ENCODE assay signal across 21 cellular contexts in genomic region chr2:50133766-50134165, GRCh38.
"Had no signal": no experiment of that assay in that cellular context is flagged by ENCODE, and none has a peak within 500 bp of the region (broad histone marks: within the 10 kb centered on the region; RNA-seq: fewer than 3 reads in every experiment).

No MANE protein-coding gene starts in this region.

- H3K27me3 ChIP-seq: body of pancreas, foreskin keratinocyte, stomach, transverse colon had no signal

- H3K36me3 ChIP-seq: lower lobe of right lung, stomach, transverse colon, WERI-Rb-1 had no signal

- H3K4me3 Mint-ChIP-seq: activated CD4-positive, alpha-beta T cell treated with anti-CD3 and anti-CD28 coated beads, Interleukin-2, amount 10 ng/mL, durations not matched to agents 7 days and 5 days; activated CD8-positive, alpha-beta memory T cell treated with anti-CD3 and anti-CD28 coated beads, Interleukin-2, amount 10 ng/mL, durations not matched to agents 7 days and 5 days; activated CD8-positive, alpha-beta T cell treated with anti-CD3 and anti-CD28 coated beads for 36 hours; activated naive CD4-positive, alpha-beta T cell treated with anti-CD3 and anti-CD28 coated beads, Interleukin-2, amount 10 ng/mL, durations not matched to agents 7 days and 5 days; naive B cell; neural crest cell; stimulated activated memory B cell treated with anti-CD40 and anti-IgM and Interleukin-4, amounts not matched to agents 10 μg/mL and 1 μg/mL and 100 μg/mL, for 72 hours had no signal

- DNase-seq: activated CD4-positive, alpha-beta T cell treated with anti-CD3 and anti-CD28 coated beads, Interleukin-2, amount 10 ng/mL, durations not matched to agents 7 days and 5 days; activated CD4-positive, CD25-positive, alpha-beta regulatory T cell treated with anti-CD3 and anti-CD28 coated beads, Interleukin-2, amount 50 U/mL, for 72 hours; activated CD8-positive, alpha-beta memory T cell treated with anti-CD3 and anti-CD28 coated beads, Interleukin-2, amount 10 ng/mL, durations not matched to agents 7 days and 5 days; activated CD8-positive, alpha-beta T cell treated with anti-CD3 and anti-CD28 coated beads for 36 hours; activated effector memory CD4-positive, alpha-beta T cell treated with anti-CD3 and anti-CD28 coated beads, Interleukin-2, amount 50 U/mL, for 16 hours; activated naive CD4-positive, alpha-beta T cell treated with anti-CD3 and anti-CD28 coated beads, Interleukin-2, amount 10 ng/mL, durations not matched to agents 7 days and 5 days; activated T-cell treated with anti-CD3 and anti-CD28 coated beads for 4 hours; anterior cingulate cortex; body of pancreas; effector memory CD4-positive, alpha-beta T cell; lower lobe of right lung; naive B cell; small intestine; stomach; transverse colon; WERI-Rb-1 had no signal

- H3K4me1 ChIP-seq: body of pancreas, foreskin keratinocyte, lower lobe of right lung, stomach, transverse colon had no signal

- H3K9me3 Mint-ChIP-seq: activated CD4-positive, alpha-beta T cell treated with anti-CD3 and anti-CD28 coated beads, Interleukin-2, amount 10 ng/mL, durations not matched to agents 7 days and 5 days; activated naive CD4-positive, alpha-beta T cell treated with anti-CD3 and anti-CD28 coated beads, Interleukin-2, amount 10 ng/mL, durations not matched to agents 7 days and 5 days; stimulated activated memory B cell treated with anti-CD40 and anti-IgM and Interleukin-4, amounts not matched to agents 10 μg/mL and 1 μg/mL and 100 μg/mL, for 72 hours had no signal

- H3K36me3 Mint-ChIP-seq: activated CD8-positive, alpha-beta memory T cell treated with anti-CD3 and anti-CD28 coated beads, Interleukin-2, amount 10 ng/mL, durations not matched to agents 7 days and 5 days; activated naive CD4-positive, alpha-beta T cell treated with anti-CD3 and anti-CD28 coated beads, Interleukin-2, amount 10 ng/mL, durations not matched to agents 7 days and 5 days; naive B cell; stimulated activated memory B cell treated with anti-CD40 and anti-IgM and Interleukin-4, amounts not matched to agents 10 μg/mL and 1 μg/mL and 100 μg/mL, for 72 hours had no signal

- H3K9me3 ChIP-seq: body of pancreas, lower lobe of right lung, stomach, transverse colon had no signal

- ATAC-seq: activated CD8-positive, alpha-beta memory T cell treated with anti-CD3 and anti-CD28 coated beads, Interleukin-2, amount 10 ng/mL, durations not matched to agents 7 days and 5 days; activated CD8-positive, alpha-beta T cell treated with anti-CD3 and anti-CD28 coated beads for 36 hours; body of pancreas; foreskin keratinocyte; left lobe of liver; lower lobe of right lung; sciatic nerve; stimulated activated memory B cell treated with anti-CD40 and anti-IgM and Interleukin-4, amounts not matched to agents 10 μg/mL and 1 μg/mL and 100 μg/mL, for 72 hours had no signal

- H3K4me1 Mint-ChIP-seq: activated CD4-positive, alpha-beta T cell treated with anti-CD3 and anti-CD28 coated beads, Interleukin-2, amount 10 ng/mL, durations not matched to agents 7 days and 5 days; activated CD8-positive, alpha-beta memory T cell treated with anti-CD3 and anti-CD28 coated beads, Interleukin-2, amount 10 ng/mL, durations not matched to agents 7 days and 5 days; activated naive CD4-positive, alpha-beta T cell treated with anti-CD3 and anti-CD28 coated beads, Interleukin-2, amount 10 ng/mL, durations not matched to agents 7 days and 5 days; naive B cell; neural crest cell; stimulated activated memory B cell treated with anti-CD40 and anti-IgM and Interleukin-4, amounts not matched to agents 10 μg/mL and 1 μg/mL and 100 μg/mL, for 72 hours had no signal

- H3K27me3 Mint-ChIP-seq: activated CD4-positive, alpha-beta T cell treated with anti-CD3 and anti-CD28 coated beads, Interleukin-2, amount 10 ng/mL, durations not matched to agents 7 days and 5 days; activated CD8-positive, alpha-beta memory T cell treated with anti-CD3 and anti-CD28 coated beads, Interleukin-2, amount 10 ng/mL, durations not matched to agents 7 days and 5 days; activated CD8-positive, alpha-beta T cell treated with anti-CD3 and anti-CD28 coated beads for 36 hours; activated naive CD4-positive, alpha-beta T cell treated with anti-CD3 and anti-CD28 coated beads, Interleukin-2, amount 10 ng/mL, durations not matched to agents 7 days and 5 days; naive B cell; stimulated activated memory B cell treated with anti-CD40 and anti-IgM and Interleukin-4, amounts not matched to agents 10 μg/mL and 1 μg/mL and 100 μg/mL, for 72 hours had no signal

- H3K27ac ChIP-seq: body of pancreas, foreskin keratinocyte, lower lobe of right lung, stomach, transverse colon, WERI-Rb-1 had no signal

- H3K27ac Mint-ChIP-seq: activated CD4-positive, alpha-beta T cell treated with anti-CD3 and anti-CD28 coated beads, Interleukin-2, amount 10 ng/mL, durations not matched to agents 7 days and 5 days; activated CD8-positive, alpha-beta memory T cell treated with anti-CD3 and anti-CD28 coated beads, Interleukin-2, amount 10 ng/mL, durations not matched to agents 7 days and 5 days; activated CD8-positive, alpha-beta T cell treated with anti-CD3 and anti-CD28 coated beads for 36 hours; activated naive CD4-positive, alpha-beta T cell treated with anti-CD3 and anti-CD28 coated beads, Interleukin-2, amount 10 ng/mL, durations not matched to agents 7 days and 5 days; naive B cell; stimulated activated memory B cell treated with anti-CD40 and anti-IgM and Interleukin-4, amounts not matched to agents 10 μg/mL and 1 μg/mL and 100 μg/mL, for 72 hours had no signal

- H3K4me3 ChIP-seq: body of pancreas, lower lobe of right lung, stomach, transverse colon had no signal
